13 cellular contexts compared by ENCODE assay signal in genomic region chr21:33985117-33986050, GRCh38.
A peak's percentile ranks its signal among the peaks of the same experiment; 100 is the strongest.
DNase-seq lines count a peak whose midpoint lies in the region; ATAC-seq and TF ChIP-seq lines count a peak whose summit lies in the region.
"Had no signal": no experiment of that assay in that cellular context is flagged by ENCODE, and none has a peak within 500 bp of the region (broad histone marks: within the 10 kb centered on the region; RNA-seq: fewer than 3 reads in every experiment).

No MANE protein-coding gene starts in this region.

- no peaks in the 10 kb centered on the region for H3K9me3 ChIP-seq in naive thymus-derived CD4-positive, alpha-beta T cell (ENCODE audit: control insufficient read depth in 2 of 3, low read length in 3 of 3)
- no peaks in the 10 kb centered on the region for H3K9me3 ChIP-seq in adrenal gland (replicated peaks in 1 of 3)
- H3K9me3 ChIP-seq: HAP-1 had no signal

- no peaks in the 10 kb centered on the region for H3K27me3 Mint-ChIP-seq in activated naive CD8-positive, alpha-beta T cell
- peaks cover 0 to 3% (median 0%) of the 10 kb centered on the region in 5 donors for H3K27me3 Mint-ChIP-seq in naive thymus-derived CD4-positive, alpha-beta T cell

- intact Hi-C loops in naive thymus-derived CD4-positive, alpha-beta T cell (cut with micrococcal nuclease): no loop called here
- intact Hi-C loops in adrenal gland (cut with DNase I): no loop called here

- POLR2A ChIA-PET in naive thymus-derived CD4-positive, alpha-beta T cell (lab: Charles Lee): interaction anchor here (0.6 kb wide), 1 partner anchor 48 kb away, joined by 3 read pairs; no protein-coding TSS in a partner anchor

- H3K27ac Mint-ChIP-seq in activated naive CD8-positive, alpha-beta T cell: peak overlapping the region; percentile 69
- H3K27ac Mint-ChIP-seq in naive thymus-derived CD4-positive, alpha-beta T cell: peak overlapping the region in 7 of 9 donors; percentile 15 to 92 (median 75)
- H3K27ac Mint-ChIP-seq: WTC11 had no signal

- TF ChIP-seq POLR2A in adrenal gland (IDR thresholded peaks at IDR 0.05): no peak

- H3K4me1 ChIP-seq in naive thymus-derived CD4-positive, alpha-beta T cell (ENCODE audit: control insufficient read depth in 2 of 2, insufficient read depth in 2 of 2, low read length in 2 of 2): peaks cover 0 to 5% of the 10 kb centered on the region in 2 donors
- no peaks in the 10 kb centered on the region for H3K4me1 ChIP-seq in adrenal gland (replicated peaks in 1 of 2)
- H3K4me1 ChIP-seq: HAP-1 had no signal

- no peak for TF ChIP-seq CTCF in adrenal gland (IDR thresholded peaks at IDR 0.05)

- H3K36me3 ChIP-seq in naive thymus-derived CD4-positive, alpha-beta T cell (ENCODE audit: control insufficient read depth in 2 of 3, insufficient read depth in 3 of 3, low read length in 3 of 3): no peaks in the 10 kb centered on the region
- H3K36me3 ChIP-seq in adrenal gland (replicated peaks in 1 of 2): no peaks in the 10 kb centered on the region
- H3K36me3 ChIP-seq: HAP-1 had no signal

- H3K9me3 Mint-ChIP-seq in activated naive CD8-positive, alpha-beta T cell (ENCODE audit: low read depth): no peaks in the 10 kb centered on the region
- peaks cover 0 to 4% (median 0%) of the 10 kb centered on the region in 11 donors for H3K9me3 Mint-ChIP-seq in naive thymus-derived CD4-positive, alpha-beta T cell

- H3K4me1 Mint-ChIP-seq in activated naive CD8-positive, alpha-beta T cell (ENCODE audit: low read depth): peaks cover 37% of the 10 kb centered on the region
- H3K4me1 Mint-ChIP-seq in naive thymus-derived CD4-positive, alpha-beta T cell: peaks cover 13 to 41% (median 26%) of the 10 kb centered on the region in 7 donors

- CTCF ChIA-PET in naive thymus-derived CD4-positive, alpha-beta T cell (lab: Charles Lee): no interaction called here

- peaks cover 2% of the 10 kb centered on the region for H3K36me3 Mint-ChIP-seq in activated naive CD8-positive, alpha-beta T cell
- peaks cover 0 to 27% (median 0%) of the 10 kb centered on the region in 5 donors for H3K36me3 Mint-ChIP-seq in naive thymus-derived CD4-positive, alpha-beta T cell
- H3K36me3 Mint-ChIP-seq: WTC11 had no signal

- no peak overlapping the region for H3K4me3 Mint-ChIP-seq in activated naive CD8-positive, alpha-beta T cell
- H3K4me3 Mint-ChIP-seq in naive thymus-derived CD4-positive, alpha-beta T cell: peak overlapping the region in 2 of 10 donors; percentile 21 to 39
- H3K4me3 Mint-ChIP-seq: WTC11 had no signal

- 71 to 88% (median 79%) methylated on average over 17 of the region's 17 CpGs for WGBS in adrenal gland, 4 donors

- no peaks in the 10 kb centered on the region for H3K27me3 ChIP-seq in naive thymus-derived CD4-positive, alpha-beta T cell (ENCODE audit: control insufficient read depth in 2 of 2, insufficient read depth in 2 of 2, low read length in 2 of 2)
- H3K27me3 ChIP-seq in adrenal gland: peaks cover 3% of the 10 kb centered on the region

- ATAC-seq in naive thymus-derived CD4-positive, alpha-beta T cell: peak; percentile 10
- ATAC-seq in HG03139 (IDR thresholded peaks at IDR 0.05; ENCODE audit: unreplicated experiment): no peak
- ATAC-seq: WTC11 had no signal

- H3K4me3 ChIP-seq in naive thymus-derived CD4-positive, alpha-beta T cell (ENCODE audit: low read length): no peak overlapping the region
- H3K4me3 ChIP-seq in adrenal gland: no peak overlapping the region
- H3K4me3 ChIP-seq: HAP-1 had no signal

- H3K27ac ChIP-seq in naive thymus-derived CD4-positive, alpha-beta T cell (ENCODE audit: low read depth, low read length): no peak overlapping the region
- no peak overlapping the region for H3K27ac ChIP-seq in adrenal gland

- peak; percentile 11 for DNase-seq in stimulated activated naive CD4-positive, alpha-beta T cell treated with Interleukin-2 at 50 U/mL for 16 hours (lab: John Stamatoyannopoulos, UW)
- no peak for DNase-seq in stimulated activated naive CD4-positive, alpha-beta T cell (lab: John Stamatoyannopoulos, UW)
- no peak for DNase-seq in naive thymus-derived CD4-positive, alpha-beta T cell
- no peak for DNase-seq in adrenal gland
- DNase-seq in HK-2 (ENCODE audit: unreplicated experiment): no peak
- DNase-seq in HPDE6-E6E7 (ENCODE audit: extremely low spot score): no peak
- DNase-seq: NCI-H1694; NCI-H226; stimulated activated CD4-positive, alpha-beta T cell treated with anti-CD3 and anti-CD28 coated beads, Interleukin-15, amount 100 ng/mL, for 24 hours had no signal
